1 cellular context compared by ENCODE assay signal in genomic region chr10:119073584-119073983, GRCh38.
TF ChIP-seq lines count a peak whose summit lies in the region.

No MANE protein-coding gene starts in this region.

TF ChIP-seq in IMR-90, 13 proteins besides CTCF, POLR2A, EP300 and RAD21:
- TF ChIP-seq CHD1 (IDR thresholded peaks at IDR 0.05; ENCODE audit: low read depth, low read length), result no peak
- TF ChIP-seq CEBPB (IDR thresholded peaks at IDR 0.05; ENCODE audit: low read depth, low read length), result peak; percentile 25; the same call in 1 of the 2 replicates
